Comparison of ENCODE assay signal across 18 cellular contexts in genomic region chr9:15253197-15253596, GRCh38. TPM values are rescaled to one million over a fixed set of nuclear protein-coding genes. Genes with fewer than 3 reads are reported as not detected.
DNase-seq lines count a peak whose midpoint lies in the region; TF ChIP-seq lines count a peak whose summit lies in the region.
"Had no signal": no experiment of that assay in that cellular context is flagged by ENCODE, and none has a peak within 500 bp of the region (broad histone marks: within the 10 kb centered on the region; RNA-seq: fewer than 3 reads in every experiment).

No MANE protein-coding gene starts in this region.

- TF ChIP-seq CTCF in brain microvascular endothelial cell (IDR thresholded peaks at IDR 0.05; ENCODE audit: low read depth, low read length, missing control alignments), result no peak
- no peak for TF ChIP-seq CTCF in esophagus muscularis mucosa (IDR thresholded peaks at IDR 0.05)

- H3K27ac ChIP-seq in brain microvascular endothelial cell (no peak overlapping the region), esophagus muscularis mucosa (replicated peaks in 1 of 4) (no peak overlapping the region)
- H3K27ac ChIP-seq: vagina had no signal

- no peaks in the 10 kb centered on the region for H3K9me3 ChIP-seq in esophagus muscularis mucosa
- H3K9me3 ChIP-seq: vagina had no signal

- H3K27me3 ChIP-seq in brain microvascular endothelial cell (replicated peaks) (no peaks in the 10 kb centered on the region), esophagus muscularis mucosa (no peaks in the 10 kb centered on the region)
- H3K27me3 ChIP-seq: vagina had no signal

- intact Hi-C loops in esophagus muscularis mucosa (cut with DNase I), result no loop called here

- no peaks in the 10 kb centered on the region for H3K36me3 ChIP-seq in brain microvascular endothelial cell (replicated peaks)
- no peaks in the 10 kb centered on the region for H3K36me3 ChIP-seq in esophagus muscularis mucosa
- H3K36me3 ChIP-seq: vagina had no signal

- DNase-seq in EL (peak; percentile 81), LHCN-M2 (ENCODE audit: low read depth) (peak; percentile 41), brain microvascular endothelial cell (peak; percentile 57), iris pigment epithelial cell (ENCODE audit: low read depth) (peak; percentile 33), esophagus muscularis mucosa (ENCODE audit: extremely low spot score) (no peak), 8988T (no peak), GDM1 (lab: John Stamatoyannopoulos, UW) (no peak)
- no peak for DNase-seq in activated naive CD4-positive, alpha-beta T cell treated with anti-CD3 and anti-CD28 coated beads, Interleukin-2, amount 50 U/mL, for 16 hours
- DNase-seq: activated CD8-positive, alpha-beta T cell treated with anti-CD3 and anti-CD28 coated beads, Interleukin-2, amount 10 ng/mL, durations not matched to agents 7 days and 5 days; activated naive CD8-positive, alpha-beta T cell treated with anti-CD3 and anti-CD28 coated beads, Interleukin-2, amount 50 U/mL, for 24 hours; central memory CD4-positive, alpha-beta T cell; effector memory CD8-positive, alpha-beta T cell; KBM-7; NCI-H1092 treated with DMSO at 0.1 percent for 48 hours; NCI-H2107; nucleus accumbens; stimulated activated CD4-positive, alpha-beta T cell treated with anti-CD3 and anti-CD28 coated beads, Interleukin-2, amount 100 ng/mL, for 48 hours had no signal

- no peak for TF ChIP-seq EP300 in esophagus muscularis mucosa (IDR thresholded peaks at IDR 0.05)

- H3K4me1 ChIP-seq in esophagus muscularis mucosa, result peaks cover 0 to 20% (median 16%) of the 10 kb centered on the region in 4 donors

- 76% methylated on average over 1 of the region's 1 CpG for WGBS in esophagus muscularis mucosa

- no peak for TF ChIP-seq POLR2A in esophagus muscularis mucosa (IDR thresholded peaks at IDR 0.05; ENCODE audit: low read depth)

- in situ Hi-C loops in brain microvascular endothelial cell (cut with HindIII; ENCODE audit: low pct_ligation_motif_present, low sequenced_read_pairs), result no loop called here

- H3K4me3 ChIP-seq in brain microvascular endothelial cell (ENCODE audit: low read depth, low read length), result no peak overlapping the region
- H3K4me3 ChIP-seq in esophagus muscularis mucosa, result no peak overlapping the region
- H3K4me3 ChIP-seq: vagina had no signal

RNA-seq across cellular contexts. Expression of gene TTC39B, which starts 53.8 kb away (rescaled TPM):
- total RNA-seq in LHCN-M2 (2014; rRNA removed) (9.0 and 9.2 TPM in 2 replicates), esophagus muscularis mucosa (10 to 100 TPM in 2 of 4 donors, 1 to 10 TPM in 2; 8.3 to 13.4 (median 10.9) TPM)
- 2.4 TPM for polyA plus RNA-seq in LHCN-M2 (2012)

Comparison
In these comparisons a context has a peak if more than half of its experiments do, and no peak if none do; other contexts are left out.
1. DNase-seq: peak in EL (single experiment), LHCN-M2 (single experiment), brain microvascular endothelial cell (single experiment) and iris pigment epithelial cell (single experiment); none in esophagus muscularis mucosa (single experiment), activated naive CD4-positive, alpha-beta T cell treated with anti-CD3 and anti-CD28 coated beads, Interleukin-2, amount 50 U/mL, for 16 hours (single experiment), 8988T (single experiment) and GDM1 (single experiment).